8 cellular contexts compared by ENCODE assay signal in the genomic region with DNA sequence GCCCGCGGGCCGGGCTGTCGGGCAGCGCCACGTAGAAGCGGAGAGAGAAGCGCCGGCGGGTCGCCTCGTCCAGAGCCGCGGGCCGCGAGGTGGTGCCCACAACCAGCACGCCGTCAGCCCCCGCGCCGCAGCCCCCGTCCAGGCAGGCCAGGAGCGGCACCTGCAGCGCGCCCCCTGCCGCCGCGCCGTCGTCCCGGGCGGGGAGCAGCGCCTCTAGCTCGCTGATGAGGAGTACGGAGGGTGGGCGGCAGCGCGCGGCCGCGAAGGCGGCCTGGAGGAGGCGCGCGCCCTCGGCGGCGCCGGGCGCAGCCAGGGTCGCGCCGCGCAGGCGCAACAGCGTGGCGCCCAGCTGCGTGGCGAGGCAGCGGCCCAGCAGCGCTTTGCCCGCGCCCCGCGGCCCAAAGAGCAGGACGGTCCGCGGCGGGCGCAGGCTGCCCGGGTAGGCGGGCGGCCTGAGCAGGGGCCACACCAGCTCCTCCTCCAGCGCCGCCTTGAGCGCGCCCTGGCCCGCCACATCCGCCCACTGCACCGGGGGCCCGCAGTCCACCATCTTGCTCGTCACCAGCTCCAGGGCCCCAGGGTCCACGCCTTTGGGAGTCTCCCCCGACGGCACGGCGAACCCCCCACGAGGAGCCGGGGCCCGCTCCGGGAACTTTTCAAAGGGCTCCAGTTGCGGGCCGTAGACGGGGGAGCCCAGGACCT. TPM values are rescaled to one million over a fixed set of nuclear protein-coding genes. Genes with fewer than 3 reads are reported as not detected.
DNase-seq lines count a peak whose midpoint lies in the region; ATAC-seq and TF ChIP-seq lines count a peak whose summit lies in the region.

No MANE protein-coding gene starts in this region.

- intact Hi-C loops in activated CD4-positive, alpha-beta T cell treated with anti-CD3 and anti-CD28 coated beads, Interleukin-2, amount 10 ng/mL, durations not matched to agents 24 days and 14 days (cut with micrococcal nuclease): loop anchor here (2.0 to 10.0 kb wide), 3 partner anchors 54 to 399 kb away; a partner anchor contains a TSS

- no peak overlapping the region for H3K27ac ChIP-seq in duodenal mucosa (ENCODE audit: low read depth, low read length)

- no peak overlapping the region for H3K27ac Mint-ChIP-seq in activated CD4-positive, alpha-beta T cell treated with anti-CD3 and anti-CD28 coated beads, Interleukin-2, amount 10 ng/mL, durations not matched to agents 24 days and 14 days

- H3K4me1 ChIP-seq in duodenal mucosa (ENCODE audit: control insufficient read depth in 1 of 2, insufficient read depth in 2 of 2, low read length in 2 of 2) (no peaks in the 10 kb centered on the region), mucosa of stomach (ENCODE audit: control insufficient read depth, insufficient read depth, low read length) (peaks cover 20% of the 10 kb centered on the region)

- H3K9me3 ChIP-seq in duodenal mucosa (ENCODE audit: control insufficient read depth in 1 of 2, low read length in 2 of 2): no peaks in the 10 kb centered on the region
- no peaks in the 10 kb centered on the region for H3K9me3 ChIP-seq in mucosa of stomach (ENCODE audit: control insufficient read depth, low read length)

- ATAC-seq in HG03108 (IDR thresholded peaks at IDR 0.05; ENCODE audit: unreplicated experiment): no peak

- TF ChIP-seq CTCF in GM12874 (IDR thresholded peaks at IDR 0.05; ENCODE audit: insufficient read depth, low read depth, low read length): 0 out of 2 replicates have a peak, but pooled peaks have one; percentile 9

- DNase-seq in NCI-H2196 (lab: John Stamatoyannopoulos, UW; ENCODE audit: unreplicated experiment) (peak; percentile 81), T1000 (lab: John Stamatoyannopoulos, UW) (no peak)
- peak; percentile 90 for DNase-seq in activated CD4-positive, alpha-beta T cell treated with anti-CD3 and anti-CD28 coated beads, Interleukin-2, amount 10 ng/mL, durations not matched to agents 24 days and 14 days
- DNase-seq in stimulated activated CD8-positive, alpha-beta memory T cell treated with anti-CD3 and anti-CD28 coated beads, Interleukin-7, amount 100 ng/mL, for 4 hours (ENCODE audit: low read depth in 2 of 2): peak; percentile 66 to 86

- peak overlapping the region; percentile 35 to 55 for H3K4me3 ChIP-seq in duodenal mucosa (ENCODE audit: low read depth in 1 of 2, low read length in 2 of 2)
- H3K4me3 ChIP-seq in mucosa of stomach (ENCODE audit: low read length): peak overlapping the region; percentile 39

- peak overlapping the region in 1 of 2 donors; percentile 38 for H3K9ac ChIP-seq in duodenal mucosa (ENCODE audit: low read depth in 1 of 2, low read length in 2 of 2)
- H3K9ac ChIP-seq in mucosa of stomach (ENCODE audit: low read length): peak overlapping the region; percentile 78

- peak overlapping the region; percentile 60 for H3K4me3 Mint-ChIP-seq in activated CD4-positive, alpha-beta T cell treated with anti-CD3 and anti-CD28 coated beads, Interleukin-2, amount 10 ng/mL, durations not matched to agents 24 days and 14 days

- peaks cover 9% of the 10 kb centered on the region for H3K4me1 Mint-ChIP-seq in activated CD4-positive, alpha-beta T cell treated with anti-CD3 and anti-CD28 coated beads, Interleukin-2, amount 10 ng/mL, durations not matched to agents 24 days and 14 days

- no peaks in the 10 kb centered on the region for H3K9me3 Mint-ChIP-seq in activated CD4-positive, alpha-beta T cell treated with anti-CD3 and anti-CD28 coated beads, Interleukin-2, amount 10 ng/mL, durations not matched to agents 24 days and 14 days

- H3K36me3 Mint-ChIP-seq in activated CD4-positive, alpha-beta T cell treated with anti-CD3 and anti-CD28 coated beads, Interleukin-2, amount 10 ng/mL, durations not matched to agents 24 days and 14 days (ENCODE audit: low read depth): no peaks in the 10 kb centered on the region

- no peaks in the 10 kb centered on the region for H3K36me3 ChIP-seq in duodenal mucosa (ENCODE audit: control insufficient read depth in 1 of 2, insufficient read depth in 2 of 2, low read length in 2 of 2)
- no peaks in the 10 kb centered on the region for H3K36me3 ChIP-seq in mucosa of stomach (ENCODE audit: control insufficient read depth, insufficient read depth, low read length)

- H3K27me3 Mint-ChIP-seq in activated CD4-positive, alpha-beta T cell treated with anti-CD3 and anti-CD28 coated beads, Interleukin-2, amount 10 ng/mL, durations not matched to agents 24 days and 14 days: peaks cover 33% of the 10 kb centered on the region

- H3K27me3 ChIP-seq in duodenal mucosa (ENCODE audit: control insufficient read depth in 1 of 2, insufficient read depth in 2 of 2, low read length in 2 of 2) (peaks cover 4 to 5% of the 10 kb centered on the region in 2 donors), mucosa of stomach (ENCODE audit: control insufficient read depth, insufficient read depth, low read length) (no peaks in the 10 kb centered on the region)

RNA-seq across cellular contexts. Expression of a gene that starts 27.6 kb away (rescaled TPM):
- total RNA-seq in activated CD4-positive, alpha-beta T cell treated with anti-CD3 and anti-CD28 coated beads, Interleukin-2, amount 10 ng/mL, durations not matched to agents 24 days and 14 days: 0.30 and 0.33 TPM in 2 replicates
